21 cellular contexts compared by ENCODE assay signal in the genomic region with DNA sequence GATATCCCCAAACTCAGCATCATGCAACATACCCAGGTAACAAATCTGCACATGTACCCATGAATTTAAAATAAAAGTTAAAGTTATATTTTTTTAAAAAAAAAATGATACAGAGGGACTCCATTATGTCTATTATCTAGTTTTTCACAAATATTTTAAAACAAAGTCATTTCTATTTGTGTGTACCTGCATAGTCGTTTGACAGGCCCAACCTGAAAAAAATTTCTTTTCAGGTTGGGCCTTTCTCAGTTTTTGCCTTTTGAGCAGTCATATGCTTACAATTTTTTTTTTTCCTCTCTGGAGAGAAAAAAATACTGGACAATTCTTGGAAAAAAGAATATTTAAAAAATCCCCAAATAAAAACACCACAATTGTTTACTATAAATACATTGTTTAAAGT.
DNase-seq lines count a peak whose midpoint lies in the region; ATAC-seq, FAIRE-seq and TF ChIP-seq lines count a peak whose summit lies in the region.
"Had no signal": no experiment of that assay in that cellular context is flagged by ENCODE, and none has a peak within 500 bp of the region (broad histone marks: within the 10 kb centered on the region; RNA-seq: fewer than 3 reads in every experiment).

No MANE protein-coding gene starts in this region.

- H3K4me1 Mint-ChIP-seq in CD4-positive, alpha-beta T cell (ENCODE audit: low read depth), result peaks cover 88% of the 10 kb centered on the region
- peaks cover 73% of the 10 kb centered on the region for H3K4me1 Mint-ChIP-seq in T-helper 17 cell
- H3K4me1 Mint-ChIP-seq in central memory CD8-positive, alpha-beta T cell, result peaks cover 82% of the 10 kb centered on the region
- H3K4me1 Mint-ChIP-seq in activated T-cell treated with anti-CD3 and anti-CD28 coated beads, Interleukin-2, amount 50 U/mL, for 72 hours (ENCODE audit: low read depth), result peaks cover 86% of the 10 kb centered on the region

- H3K36me3 Mint-ChIP-seq in CD4-positive, alpha-beta T cell (ENCODE audit: low read depth), result peaks cover 79% of the 10 kb centered on the region
- H3K36me3 Mint-ChIP-seq in T-helper 17 cell (ENCODE audit: low read depth), result peaks cover 13% of the 10 kb centered on the region
- peaks cover 14% of the 10 kb centered on the region for H3K36me3 Mint-ChIP-seq in central memory CD8-positive, alpha-beta T cell (ENCODE audit: insufficient read depth)
- peaks cover 2 to 12% of the 10 kb centered on the region in 2 donors for H3K36me3 Mint-ChIP-seq in activated T-cell treated with anti-CD3 and anti-CD28 coated beads, Interleukin-2, amount 50 U/mL, for 72 hours (ENCODE audit: insufficient read depth in 2 of 2)

- CTCF ChIA-PET in CD4-positive, alpha-beta T cell (lab: Charles Lee), result no interaction called here

- no peak for TF ChIP-seq POLR2A in sigmoid colon (IDR thresholded peaks at IDR 0.05)

- WGBS in pancreas, 2 donors, result 8 to 11% methylated on average over 1 of the region's 1 CpG
- WGBS in sigmoid colon, 2 donors, result 33 to 70% methylated on average over 1 of the region's 1 CpG

- POLR2A ChIA-PET in CD4-positive, alpha-beta T cell (lab: Charles Lee), result no interaction called here

- no peaks in the 10 kb centered on the region for H3K27me3 Mint-ChIP-seq in CD4-positive, alpha-beta T cell
- no peaks in the 10 kb centered on the region for H3K27me3 Mint-ChIP-seq in T-helper 17 cell
- no peaks in the 10 kb centered on the region for H3K27me3 Mint-ChIP-seq in central memory CD8-positive, alpha-beta T cell
- no peaks in the 10 kb centered on the region for H3K27me3 Mint-ChIP-seq in activated T-cell treated with anti-CD3 and anti-CD28 coated beads, Interleukin-2, amount 50 U/mL, for 72 hours (ENCODE audit: low read depth)
- H3K27me3 Mint-ChIP-seq: CD8-positive, alpha-beta memory T cell had no signal

- H3K4me1 ChIP-seq in pancreas (peaks cover 6 to 39% (median 32%) of the 10 kb centered on the region in 3 donors), sigmoid colon (peaks cover 0 to 95% (median 59%) of the 10 kb centered on the region in 4 donors)

- no peaks in the 10 kb centered on the region for H3K9me3 ChIP-seq in CD4-positive, alpha-beta T cell (ENCODE audit: control insufficient read depth, low read length)
- H3K9me3 ChIP-seq in T-helper 17 cell (ENCODE audit: control insufficient read depth, low read length, poor library complexity, severe bottlenecking) (no peaks in the 10 kb centered on the region), pancreas (no peaks in the 10 kb centered on the region), sigmoid colon (no peaks in the 10 kb centered on the region)
- H3K9me3 ChIP-seq: A549, BLaER1 had no signal

- H3K4me3 ChIP-seq in pancreas, result no peak overlapping the region
- H3K4me3 ChIP-seq in sigmoid colon, result no peak overlapping the region
- H3K4me3 ChIP-seq: A549, BLaER1, GM23248 had no signal

- no peak overlapping the region for H3K4me3 Mint-ChIP-seq in CD4-positive, alpha-beta T cell
- no peak overlapping the region for H3K4me3 Mint-ChIP-seq in T-helper 17 cell
- no peak overlapping the region for H3K4me3 Mint-ChIP-seq in central memory CD8-positive, alpha-beta T cell
- no peak overlapping the region for H3K4me3 Mint-ChIP-seq in activated T-cell treated with anti-CD3 and anti-CD28 coated beads, Interleukin-2, amount 50 U/mL, for 72 hours
- H3K4me3 Mint-ChIP-seq: HFFc6 had no signal

- H3K27ac Mint-ChIP-seq in CD4-positive, alpha-beta T cell, result peak overlapping the region; percentile 81
- H3K27ac Mint-ChIP-seq in T-helper 17 cell, result peak overlapping the region; percentile 100
- peak overlapping the region; percentile 44 for H3K27ac Mint-ChIP-seq in central memory CD8-positive, alpha-beta T cell (ENCODE audit: low read depth)
- H3K27ac Mint-ChIP-seq in activated T-cell treated with anti-CD3 and anti-CD28 coated beads, Interleukin-2, amount 50 U/mL, for 72 hours, result no peak overlapping the region
- H3K27ac Mint-ChIP-seq: HFFc6 had no signal

- DNase-seq in CD4-positive, alpha-beta T cell, result no peak
- DNase-seq in T-helper 17 cell (no peak), pancreas (no peak), sigmoid colon (no peak), amniotic stem cell (lab: John Stamatoyannopoulos, UW) (no peak), NCI-H187 treated with DMSO at 0.1 percent for 48 hours (lab: John Stamatoyannopoulos, UW) (no peak)
- DNase-seq in central memory CD8-positive, alpha-beta T cell (ENCODE audit: low spot score in 2 of 2), result no peak
- no peak for DNase-seq in activated T-cell treated with anti-CD3 and anti-CD28 coated beads, Interleukin-2, amount 50 U/mL, for 72 hours
- DNase-seq: CD8-positive, alpha-beta memory T cell; COR-L47; GM23248; HCEC 1CT; HFFc6 had no signal

- FAIRE-seq in pancreas (lab: Jason Lieb, UNC), result peak; percentile 88
- FAIRE-seq: A549, D721Med, G401.6, GM12891, H54 had no signal

- no peaks in the 10 kb centered on the region for H3K9me3 Mint-ChIP-seq in CD4-positive, alpha-beta T cell
- H3K9me3 Mint-ChIP-seq in central memory CD8-positive, alpha-beta T cell, result no peaks in the 10 kb centered on the region
- no peaks in the 10 kb centered on the region for H3K9me3 Mint-ChIP-seq in activated T-cell treated with anti-CD3 and anti-CD28 coated beads, Interleukin-2, amount 50 U/mL, for 72 hours
- H3K9me3 Mint-ChIP-seq: CD8-positive, alpha-beta memory T cell; HFFc6 had no signal

- no peak for ATAC-seq in CD4-positive, alpha-beta T cell (ENCODE audit: poor library complexity)
- ATAC-seq in T-helper 17 cell (no peak), pancreas (no peak)
- no peak for ATAC-seq in central memory CD8-positive, alpha-beta T cell (replicated peaks; ENCODE audit: extremely low read depth, poor library complexity, severe bottlenecking)
- no peak for ATAC-seq in activated T-cell treated with anti-CD3 and anti-CD28 coated beads, Interleukin-2, amount 50 U/mL, for 72 hours (replicated peaks in 1 of 2)
- ATAC-seq: A549 had no signal

- intact Hi-C loops in CD4-positive, alpha-beta T cell (cut with DNase I, micrococcal nuclease), result no loop called here
- intact Hi-C loops in pancreas (cut with DNase I), result loop anchor here in 2 of 3 donors (5.0 to 10.0 kb wide), 2 partner anchors 49 to 57 kb away; no protein-coding TSS in a partner anchor
- intact Hi-C loops in sigmoid colon (cut with DNase I), result no loop called here

- no peak overlapping the region for H3K27ac ChIP-seq in CD4-positive, alpha-beta T cell (ENCODE audit: low read depth, low read length)
- H3K27ac ChIP-seq in pancreas, result no peak overlapping the region
- peak overlapping the region in 2 of 4 donors; percentile 11 to 86 for H3K27ac ChIP-seq in sigmoid colon
- H3K27ac ChIP-seq: 22Rv1, A549, BLaER1, GM23248, HL-60 had no signal

- no peak for TF ChIP-seq EP300 in sigmoid colon (IDR thresholded peaks at IDR 0.05)

- no peak for TF ChIP-seq CTCF in CD4-positive, alpha-beta T cell (IDR thresholded peaks at IDR 0.05)
- TF ChIP-seq CTCF in pancreas (IDR thresholded peaks at IDR 0.05) (no peak), sigmoid colon (IDR thresholded peaks at IDR 0.05) (no peak)

- H3K36me3 ChIP-seq in pancreas (no peaks in the 10 kb centered on the region), sigmoid colon (no peaks in the 10 kb centered on the region)

- no peaks in the 10 kb centered on the region for H3K27me3 ChIP-seq in CD4-positive, alpha-beta T cell (ENCODE audit: control insufficient read depth, insufficient read depth, low read length)
- H3K27me3 ChIP-seq in pancreas (no peaks in the 10 kb centered on the region), sigmoid colon (no peaks in the 10 kb centered on the region)
- H3K27me3 ChIP-seq: BLaER1 had no signal

Comparison
In these comparisons a context has a peak if more than half of its experiments do, and no peak if none do; other contexts are left out.
1. intact Hi-C loops: an anchor here in pancreas (5.0 to 10.0 kb wide); none called in CD4-positive, alpha-beta T cell and sigmoid colon.